Comparison of ENCODE assay signal across 1 cellular context in genomic region chr3:8113649-8114048, GRCh38.
TF ChIP-seq lines count a peak whose summit lies in the region.

No MANE protein-coding gene starts in this region.

TF ChIP-seq in WTC11, 78 proteins besides CTCF, POLR2A, EP300 and RAD21 (continued from another document):
- TF ChIP-seq, protein P1, sequence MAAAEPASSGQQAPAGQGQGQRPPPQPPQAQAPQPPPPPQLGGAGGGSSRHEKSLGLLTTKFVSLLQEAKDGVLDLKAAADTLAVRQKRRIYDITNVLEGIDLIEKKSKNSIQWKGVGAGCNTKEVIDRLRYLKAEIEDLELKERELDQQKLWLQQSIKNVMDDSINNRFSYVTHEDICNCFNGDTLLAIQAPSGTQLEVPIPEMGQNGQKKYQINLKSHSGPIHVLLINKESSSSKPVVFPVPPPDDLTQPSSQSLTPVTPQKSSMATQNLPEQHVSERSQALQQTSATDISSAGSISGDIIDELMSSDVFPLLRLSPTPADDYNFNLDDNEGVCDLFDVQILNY (CRISPR knock-in tag; IDR thresholded peaks at IDR 0.05) = no peak
- TF ChIP-seq RORB (CRISPR knock-in tag; IDR thresholded peaks at IDR 0.05) = no peak
- TF ChIP-seq, protein P2, sequence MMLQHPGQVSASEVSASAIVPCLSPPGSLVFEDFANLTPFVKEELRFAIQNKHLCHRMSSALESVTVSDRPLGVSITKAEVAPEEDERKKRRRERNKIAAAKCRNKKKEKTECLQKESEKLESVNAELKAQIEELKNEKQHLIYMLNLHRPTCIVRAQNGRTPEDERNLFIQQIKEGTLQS (CRISPR knock-in tag; conservative IDR thresholded peaks at IDR 0.05) = no peak
- no peak for TF ChIP-seq OVOL2 (CRISPR knock-in tag; IDR thresholded peaks at IDR 0.05; ENCODE audit: borderline replicate concordance)
- no peak for TF ChIP-seq SP1 (CRISPR knock-in tag; conservative IDR thresholded peaks at IDR 0.05)
- TF ChIP-seq FOXP4 (CRISPR knock-in tag; IDR thresholded peaks at IDR 0.05) = no peak
- TF ChIP-seq SMAD4 (CRISPR knock-in tag; IDR thresholded peaks at IDR 0.05) = no peak
- TF ChIP-seq, protein P3, sequence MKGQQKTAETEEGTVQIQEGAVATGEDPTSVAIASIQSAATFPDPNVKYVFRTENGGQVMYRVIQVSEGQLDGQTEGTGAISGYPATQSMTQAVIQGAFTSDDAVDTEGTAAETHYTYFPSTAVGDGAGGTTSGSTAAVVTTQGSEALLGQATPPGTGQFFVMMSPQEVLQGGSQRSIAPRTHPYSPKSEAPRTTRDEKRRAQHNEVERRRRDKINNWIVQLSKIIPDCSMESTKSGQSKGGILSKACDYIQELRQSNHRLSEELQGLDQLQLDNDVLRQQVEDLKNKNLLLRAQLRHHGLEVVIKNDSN (CRISPR knock-in tag; IDR thresholded peaks at IDR 0.05) = no peak
- no peak for TF ChIP-seq ZNF396 (CRISPR knock-in tag; IDR thresholded peaks at IDR 0.05; ENCODE audit: borderline replicate concordance)
- TF ChIP-seq STAT6 (CRISPR knock-in tag; conservative IDR thresholded peaks at IDR 0.05; ENCODE audit: low read depth) = no peak
- no peak for TF ChIP-seq EMX1 (CRISPR knock-in tag; IDR thresholded peaks at IDR 0.05)
- no peak for TF ChIP-seq TEAD1 (CRISPR knock-in tag; IDR thresholded peaks at IDR 0.05)
- TF ChIP-seq KAT7 (CRISPR knock-in tag; IDR thresholded peaks at IDR 0.05; ENCODE audit: borderline replicate concordance) = no peak
TF ChIP-seq in WTC11: peak in this region for 0.
